ENCODE assay signal across 1 cellular context in genomic region chr7:94664023-94664422, GRCh38.
A peak's percentile ranks its signal among the peaks of the same experiment; 100 is the strongest.
TF ChIP-seq lines count a peak whose summit lies in the region.

No MANE protein-coding gene starts in this region.

TF ChIP-seq in K562, 482 proteins besides CTCF, POLR2A, EP300 and RAD21:
- no peak for TF ChIP-seq BDP1 (IDR thresholded peaks at IDR 0.05; ENCODE audit: insufficient read depth, insufficient read length)
- TF ChIP-seq NFIC (IDR thresholded peaks at IDR 0.05): 0 out of 2 replicates have a peak, but pooled peaks have one; percentile 2
